In the genomic region with DNA sequence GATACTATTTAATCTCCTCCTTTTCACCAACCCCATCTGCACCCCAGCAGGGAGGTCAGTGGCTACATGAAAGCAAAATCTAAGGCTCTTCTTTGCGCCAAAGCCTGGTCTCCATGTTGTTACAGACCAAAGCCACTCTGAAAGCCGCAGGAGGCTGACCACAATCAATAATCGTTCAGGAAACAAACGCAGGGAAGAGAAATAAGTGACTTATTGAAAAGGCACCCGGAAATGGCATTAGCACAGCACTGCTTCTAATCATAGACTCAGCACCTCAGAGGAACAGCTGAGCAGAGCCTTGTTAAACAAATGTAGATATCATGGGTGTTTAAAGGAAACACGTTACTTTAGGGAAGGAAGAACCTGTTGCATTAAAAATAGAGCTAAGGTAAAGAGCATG, we compare ENCODE assay signal across 19 cellular contexts.
A peak's percentile ranks its signal among the peaks of the same experiment; 100 is the strongest.
DNase-seq lines count a peak whose midpoint lies in the region; ATAC-seq and TF ChIP-seq lines count a peak whose summit lies in the region.
"Had no signal": no experiment of that assay in that cellular context is flagged by ENCODE, and none has a peak within 500 bp of the region (broad histone marks: within the 10 kb centered on the region; RNA-seq: fewer than 3 reads in every experiment).

No MANE protein-coding gene starts in this region.

- no peak overlapping the region for H3K4me2 ChIP-seq in mesenchymal stem cell (ENCODE audit: low read length, poor library complexity, severe bottlenecking)
- H3K4me2 ChIP-seq: BLaER1 had no signal

- H3K27me3 Mint-ChIP-seq in activated CD4-positive, alpha-beta T cell treated with anti-CD3 and anti-CD28 coated beads, Interleukin-2, amount 10 ng/mL, durations not matched to agents 24 days and 14 days, result peaks cover 3% of the 10 kb centered on the region
- H3K27me3 Mint-ChIP-seq in T-helper 17 cell, result peaks cover 7% of the 10 kb centered on the region

- no peaks in the 10 kb centered on the region for H3K9me3 Mint-ChIP-seq in activated CD4-positive, alpha-beta T cell treated with anti-CD3 and anti-CD28 coated beads, Interleukin-2, amount 10 ng/mL, durations not matched to agents 24 days and 14 days
- H3K9me3 Mint-ChIP-seq: activated naive CD8-positive, alpha-beta T cell treated with anti-CD3 and anti-CD28 coated beads, Interleukin-2, amount 10 ng/mL, durations not matched to agents 7 days and 5 days; stimulated activated naive CD8-positive, alpha-beta T cell treated with anti-CD3 and anti-CD28 coated beads, Interleukin-15, Interleukin-2, amounts not matched to agents 100 ng/mL and 50 ng/mL, for 24 hours had no signal

- TF ChIP-seq CTCF in esophagus squamous epithelium (IDR thresholded peaks at IDR 0.05), result no peak

- ATAC-seq in T-helper 17 cell, result no peak
- ATAC-seq: activated CD4-positive, CD25-positive, alpha-beta regulatory T cell treated with anti-CD3 and anti-CD28 coated beads, Interleukin-2, amount 50 U/mL, for 24 hours; esophagus mucosa; SK-N-SH treated with all-trans-retinoic acid at 6 μM for 48 hours had no signal

- WGBS in mesenchymal stem cell, result 36% methylated on average over 6 of the region's 6 CpGs
- WGBS in esophagus squamous epithelium, 2 donors, result 13 to 38% methylated on average over 5 to 6 of the region's 6 CpGs

- H3K4me1 Mint-ChIP-seq in activated CD4-positive, alpha-beta T cell treated with anti-CD3 and anti-CD28 coated beads, Interleukin-2, amount 10 ng/mL, durations not matched to agents 24 days and 14 days, result peaks cover 8% of the 10 kb centered on the region
- H3K4me1 Mint-ChIP-seq in T-helper 17 cell, result no peaks in the 10 kb centered on the region

- H3K27me3 ChIP-seq in mesenchymal stem cell (ENCODE audit: control insufficient read depth in 1 of 2, insufficient read depth in 1 of 2, low read length in 2 of 2) (no peaks in the 10 kb centered on the region), esophagus squamous epithelium (no peaks in the 10 kb centered on the region)
- H3K27me3 ChIP-seq: BLaER1, right lobe of liver had no signal

- H3K4me3 ChIP-seq in Jurkat, Clone E6-1 (ENCODE audit: low read length), result no peak overlapping the region
- H3K4me3 ChIP-seq in mesenchymal stem cell (ENCODE audit: insufficient read depth in 1 of 2, low read depth in 1 of 2, low read length in 2 of 2) (no peak overlapping the region), esophagus squamous epithelium (no peak overlapping the region)
- H3K4me3 ChIP-seq: BLaER1, HAP-1, right lobe of liver had no signal

- H3K79me1 ChIP-seq in mesenchymal stem cell (replicated peaks; ENCODE audit: low read length, poor library complexity, severe bottlenecking), result no peaks in the 10 kb centered on the region

- H3K4ac ChIP-seq in mesenchymal stem cell (ENCODE audit: low read depth in 1 of 2, low read length in 2 of 2), result no peak overlapping the region

- peak overlapping the region; percentile 11 for H2BK5ac ChIP-seq in mesenchymal stem cell (ENCODE audit: low read depth, low read length, poor library complexity, severe bottlenecking)

- H3K9ac ChIP-seq in mesenchymal stem cell (ENCODE audit: low read length), result no peak overlapping the region
- H3K9ac ChIP-seq: BLaER1 had no signal

- H3K27ac ChIP-seq in mesenchymal stem cell (ENCODE audit: low read length, poor library complexity, severe bottlenecking) (peak overlapping the region; percentile 50), esophagus squamous epithelium (no peak overlapping the region)
- H3K27ac ChIP-seq: BLaER1, right lobe of liver had no signal

- H3K18ac ChIP-seq in mesenchymal stem cell (ENCODE audit: low read depth in 1 of 2, low read length in 2 of 2), result no peak overlapping the region

- no peaks in the 10 kb centered on the region for H3K36me3 Mint-ChIP-seq in activated CD4-positive, alpha-beta T cell treated with anti-CD3 and anti-CD28 coated beads, Interleukin-2, amount 10 ng/mL, durations not matched to agents 24 days and 14 days (ENCODE audit: low read depth)
- H3K36me3 Mint-ChIP-seq in T-helper 17 cell (ENCODE audit: low read depth), result peaks cover 2% of the 10 kb centered on the region

- no peak overlapping the region for H3K4me3 Mint-ChIP-seq in activated CD4-positive, alpha-beta T cell treated with anti-CD3 and anti-CD28 coated beads, Interleukin-2, amount 10 ng/mL, durations not matched to agents 24 days and 14 days
- no peak overlapping the region for H3K4me3 Mint-ChIP-seq in T-helper 17 cell
- H3K4me3 Mint-ChIP-seq: activated naive CD8-positive, alpha-beta T cell treated with anti-CD3 and anti-CD28 coated beads, Interleukin-2, amount 10 ng/mL, durations not matched to agents 7 days and 5 days; stimulated activated naive CD8-positive, alpha-beta T cell treated with anti-CD3 and anti-CD28 coated beads, Interleukin-15, Interleukin-2, amounts not matched to agents 100 ng/mL and 50 ng/mL, for 24 hours had no signal

- no peak overlapping the region for H4K8ac ChIP-seq in mesenchymal stem cell (ENCODE audit: low read length)

- H3K36me3 ChIP-seq in mesenchymal stem cell (ENCODE audit: control insufficient read depth in 1 of 2, insufficient read depth in 2 of 2, low read depth in 1 of 2, low read length in 2 of 2), result no peaks in the 10 kb centered on the region
- no peaks in the 10 kb centered on the region for H3K36me3 ChIP-seq in esophagus squamous epithelium
- H3K36me3 ChIP-seq: BLaER1, HAP-1, right lobe of liver had no signal

- peak; percentile 75 for DNase-seq in DMS153 treated with DMSO at 0.1 percent for 48 hours (lab: John Stamatoyannopoulos, UW; ENCODE audit: unreplicated experiment)
- DNase-seq in Jurkat, Clone E6-1 (ENCODE audit: low read depth, low spot score), result peak; percentile 5
- peak; percentile 72 for DNase-seq in NCI-H748 (lab: John Stamatoyannopoulos, UW; ENCODE audit: unreplicated experiment)
- peak; percentile 10 for DNase-seq in mesenchymal stem cell
- no peak for DNase-seq in esophagus squamous epithelium (lab: John Stamatoyannopoulos, UW)
- DNase-seq in activated CD4-positive, alpha-beta T cell treated with anti-CD3 and anti-CD28 coated beads, Interleukin-2, amount 10 ng/mL, durations not matched to agents 24 days and 14 days, result no peak
- DNase-seq in dedifferentiated amniotic fluid mesenchymal stem cell (ENCODE audit: extremely low spot score), result no peak
- no peak for DNase-seq in T-helper 17 cell
- DNase-seq: activated naive CD8-positive, alpha-beta T cell treated with anti-CD3 and anti-CD28 coated beads, Interleukin-2, amount 10 ng/mL, durations not matched to agents 7 days and 5 days; activated T-cell treated with anti-CD3 and anti-CD28 coated beads for 4 hours; GF-D8; hippocampal formation; right lobe of liver had no signal

- no peak overlapping the region for H4K91ac ChIP-seq in mesenchymal stem cell (ENCODE audit: low read length)

- no peak overlapping the region for H2BK120ac ChIP-seq in mesenchymal stem cell (ENCODE audit: low read depth, low read length)

- no peak overlapping the region for H2AFZ ChIP-seq in mesenchymal stem cell (ENCODE audit: low read depth, low read length)

- no peak overlapping the region for H3K14ac ChIP-seq in mesenchymal stem cell (ENCODE audit: low read length in 2 of 2)

- H2BK12ac ChIP-seq in mesenchymal stem cell (ENCODE audit: low read length in 2 of 2), result no peak overlapping the region

- no peak overlapping the region for H2AK5ac ChIP-seq in mesenchymal stem cell (ENCODE audit: low read length, severe bottlenecking)

- no peak for TF ChIP-seq POLR2A in esophagus squamous epithelium (IDR thresholded peaks at IDR 0.05)

- H3K4me1 ChIP-seq in mesenchymal stem cell (ENCODE audit: control insufficient read depth, insufficient read depth, low read depth, low read length), result peaks cover 7% of the 10 kb centered on the region
- H3K4me1 ChIP-seq in esophagus squamous epithelium, result no peaks in the 10 kb centered on the region
- H3K4me1 ChIP-seq: BLaER1, HAP-1, right lobe of liver had no signal

- H3K9me3 ChIP-seq in mesenchymal stem cell (ENCODE audit: control insufficient read depth, low read length) (no peaks in the 10 kb centered on the region), esophagus squamous epithelium (no peaks in the 10 kb centered on the region), T-helper 17 cell (ENCODE audit: control insufficient read depth, low read length, poor library complexity, severe bottlenecking) (no peaks in the 10 kb centered on the region)
- H3K9me3 ChIP-seq: BLaER1, HAP-1, right lobe of liver had no signal

- no peak overlapping the region for H3K27ac Mint-ChIP-seq in activated CD4-positive, alpha-beta T cell treated with anti-CD3 and anti-CD28 coated beads, Interleukin-2, amount 10 ng/mL, durations not matched to agents 24 days and 14 days
- no peak overlapping the region for H3K27ac Mint-ChIP-seq in T-helper 17 cell
- H3K27ac Mint-ChIP-seq: activated naive CD8-positive, alpha-beta T cell treated with anti-CD3 and anti-CD28 coated beads, Interleukin-2, amount 10 ng/mL, durations not matched to agents 7 days and 5 days; stimulated activated naive CD8-positive, alpha-beta T cell treated with anti-CD3 and anti-CD28 coated beads, Interleukin-15, Interleukin-2, amounts not matched to agents 100 ng/mL and 50 ng/mL, for 24 hours had no signal

- no peak overlapping the region for H2BK15ac ChIP-seq in mesenchymal stem cell (ENCODE audit: low read depth, poor library complexity, severe bottlenecking)

- intact Hi-C loops in esophagus squamous epithelium (cut with DNase I), result no loop called here
- intact Hi-C loops in activated CD4-positive, alpha-beta T cell treated with anti-CD3 and anti-CD28 coated beads, Interleukin-2, amount 10 ng/mL, durations not matched to agents 24 days and 14 days (cut with micrococcal nuclease), result no loop called here

- no peak overlapping the region for H3K23ac ChIP-seq in mesenchymal stem cell (ENCODE audit: low read length in 2 of 2)

Comparison
In these comparisons a context has a peak if more than half of its experiments do, and no peak if none do; other contexts are left out.
1. DNase-seq: peak in DMS153 treated with DMSO at 0.1 percent for 48 hours (single experiment), Jurkat, Clone E6-1 (single experiment), NCI-H748 (single experiment) and mesenchymal stem cell (single experiment); none in esophagus squamous epithelium (single experiment), activated CD4-positive, alpha-beta T cell treated with anti-CD3 and anti-CD28 coated beads, Interleukin-2, amount 10 ng/mL, durations not matched to agents 24 days and 14 days (single experiment), dedifferentiated amniotic fluid mesenchymal stem cell (single experiment) and T-helper 17 cell (0 of 3).